Comparison of ENCODE assay signal across 8 cellular contexts in the genomic region with DNA sequence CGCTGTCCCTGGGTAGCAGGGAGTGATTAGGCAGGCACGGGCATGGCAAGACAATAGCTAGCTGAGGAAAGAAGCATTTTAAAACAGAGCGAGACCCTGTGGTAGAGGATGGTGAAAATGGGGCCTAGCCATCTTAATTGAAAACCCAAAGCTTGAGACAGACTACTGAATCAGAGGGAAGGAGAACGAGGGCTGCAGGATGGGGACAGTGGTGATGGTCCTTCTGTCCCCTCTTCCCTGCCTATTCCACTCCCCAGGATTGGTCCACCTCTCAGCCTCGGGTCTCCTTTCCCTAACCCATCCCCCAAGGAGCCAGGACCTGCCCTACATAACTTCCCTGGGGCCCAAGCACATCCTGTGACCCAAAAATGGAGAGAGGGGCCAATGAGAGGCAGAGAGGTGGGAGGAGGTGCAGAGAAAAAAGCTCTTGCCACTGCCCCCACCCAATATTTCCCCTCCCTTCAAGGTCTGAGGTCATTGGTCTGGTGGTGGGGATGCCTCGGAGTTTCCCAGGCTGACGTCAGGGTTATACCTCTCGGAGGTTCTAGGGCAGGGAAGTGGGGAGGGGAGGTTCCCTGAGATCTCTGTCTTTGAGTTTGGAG. TPM values are rescaled to one million over a fixed set of nuclear protein-coding genes. Genes with fewer than 3 reads are reported as not detected.
DNase-seq lines count a peak whose midpoint lies in the region; ATAC-seq, FAIRE-seq and TF ChIP-seq lines count a peak whose summit lies in the region.

No MANE protein-coding gene starts in this region.

- H3K4me3 Mint-ChIP-seq in CD8-positive, alpha-beta T cell: peak overlapping the region; percentile 94
- peak overlapping the region; percentile 94 for H3K4me3 Mint-ChIP-seq in mesothelial cell of epicardium

- peak overlapping the region; percentile 83 for H3K27ac ChIP-seq in CD8-positive, alpha-beta T cell (ENCODE audit: low read depth, low read length)
- peak overlapping the region; percentile 99 for H3K27ac ChIP-seq in uterus

- peaks cover 76% of the 10 kb centered on the region for H3K4me1 Mint-ChIP-seq in CD8-positive, alpha-beta T cell (ENCODE audit: low read depth)
- peaks cover 61% of the 10 kb centered on the region for H3K4me1 Mint-ChIP-seq in mesothelial cell of epicardium

- H3K4me3 ChIP-seq in CD8-positive, alpha-beta T cell (ENCODE audit: low read depth, low read length): peak overlapping the region; percentile 51
- H3K4me3 ChIP-seq in bronchial epithelial cell (ENCODE audit: low read depth, low read length) (peak overlapping the region; percentile 35), uterus (peak overlapping the region; percentile 48 to 63)

- no peaks in the 10 kb centered on the region for H3K27me3 ChIP-seq in CD8-positive, alpha-beta T cell (ENCODE audit: insufficient read depth, low read length)
- no peaks in the 10 kb centered on the region for H3K27me3 ChIP-seq in bronchial epithelial cell (ENCODE audit: control insufficient read depth, insufficient read depth, low read length)
- no peaks in the 10 kb centered on the region for H3K27me3 ChIP-seq in uterus

- peaks cover 6% of the 10 kb centered on the region for H3K36me3 ChIP-seq in CD8-positive, alpha-beta T cell (ENCODE audit: insufficient read depth, low read length)
- H3K36me3 ChIP-seq in bronchial epithelial cell (ENCODE audit: control insufficient read depth, insufficient read depth, low read length) (peaks cover 2% of the 10 kb centered on the region), uterus (no peaks in the 10 kb centered on the region)

- no peak for TF ChIP-seq POLR2A in uterus (IDR thresholded peaks at IDR 0.05)

- DNase-seq in CD8-positive, alpha-beta T cell: peak in 3 of 7 experiments; percentile 26 to 68 (median 44)
- DNase-seq in OCI-M1 (lab: John Stamatoyannopoulos, UW): peak; percentile 70
- DNase-seq in bronchial epithelial cell (ENCODE audit: low read depth): no peak
- no peak for DNase-seq in mesothelial cell of epicardium (ENCODE audit: low spot score in 2 of 2, unreplicated experiment in 2 of 2)
- peak in 1 of 2 donors; percentile 58 for DNase-seq in uterus
- no peak for DNase-seq in mucosa of gallbladder (ENCODE audit: low spot score)
- DNase-seq in GM10248 (ENCODE audit: extremely low spot score): no peak

- H3K36me3 Mint-ChIP-seq in CD8-positive, alpha-beta T cell: peaks cover 36% of the 10 kb centered on the region
- H3K36me3 Mint-ChIP-seq in mesothelial cell of epicardium: peaks cover 13% of the 10 kb centered on the region

- POLR2A ChIA-PET in CD8-positive, alpha-beta T cell (lab: Charles Lee): interaction anchor here (0.8 to 3.6 kb wide), 13 partner anchors 8 to 448 kb away, joined by 3 to 13 read pairs (median 5); partner anchors contain the start of genes KIFC1, PFDN6, VPS52 and WDR46
- POLR2A ChIA-PET in GM10248 (lab: Yijun Ruan, JAX): no interaction called here

- no peak for FAIRE-seq in bronchial epithelial cell (lab: Jason Lieb, UNC)

- intact Hi-C loops in CD8-positive, alpha-beta T cell (cut with DNase I, micrococcal nuclease): loop anchor here (1.0 to 10.0 kb wide), 16 partner anchors 8 to 1294 kb away; partner anchors contain the start of genes GPSM3 (in 2 of the 2), KIFC1 (in 2 of the 2), PBX2 (in 2 of the 2) and RXRB (in 2 of the 2)
- intact Hi-C loops in uterus (cut with DNase I; ENCODE audit: low total_unique reads): no loop called here

- no peaks in the 10 kb centered on the region for H3K9me3 ChIP-seq in CD8-positive, alpha-beta T cell (ENCODE audit: low read length)
- no peaks in the 10 kb centered on the region for H3K9me3 ChIP-seq in uterus

- no peaks in the 10 kb centered on the region for H3K27me3 Mint-ChIP-seq in CD8-positive, alpha-beta T cell (ENCODE audit: low read depth)
- no peaks in the 10 kb centered on the region for H3K27me3 Mint-ChIP-seq in mesothelial cell of epicardium (ENCODE audit: low read depth)

- peaks cover 61% of the 10 kb centered on the region for H3K4me1 ChIP-seq in CD8-positive, alpha-beta T cell (ENCODE audit: insufficient read depth, low read length)
- H3K4me1 ChIP-seq in uterus: peaks cover 8 to 14% of the 10 kb centered on the region in 2 donors

- H3K9me3 Mint-ChIP-seq in CD8-positive, alpha-beta T cell: no peaks in the 10 kb centered on the region
- H3K9me3 Mint-ChIP-seq in mesothelial cell of epicardium: no peaks in the 10 kb centered on the region

- TF ChIP-seq CTCF in CD8-positive, alpha-beta T cell (IDR thresholded peaks at IDR 0.05): no peak
- TF ChIP-seq CTCF in bronchial epithelial cell (IDR thresholded peaks at IDR 0.05; ENCODE audit: insufficient read depth, low read length, severe bottlenecking) (no peak), mesothelial cell of epicardium (IDR thresholded peaks at IDR 0.05; ENCODE audit: unreplicated experiment) (no peak), uterus (IDR thresholded peaks at IDR 0.05) (peak in 1 of 4 experiments; percentile 8), GM10248 (IDR thresholded peaks at IDR 0.05; ENCODE audit: control extremely low read depth, extremely low read depth, low read depth, missing control alignments) (no peak)

- no peak for ATAC-seq in CD8-positive, alpha-beta T cell
- ATAC-seq in HG03108 (IDR thresholded peaks at IDR 0.05; ENCODE audit: unreplicated experiment): no peak

- CTCF ChIA-PET in CD8-positive, alpha-beta T cell (lab: Charles Lee): interaction anchor here (0.7 to 1.8 kb wide), 3 partner anchors 11 to 36 kb away, joined by 3 to 4 read pairs (median 4); partner anchors contain the start of gene ZBTB9
- CTCF ChIA-PET in GM10248 (lab: Yijun Ruan, JAX): interaction anchor here (0.9 to 1.9 kb wide), 9 partner anchors 9 to 170 kb away, joined by 3 to 9 read pairs (median 3); partner anchors contain the start of gene B3GALT4

- H3K27ac Mint-ChIP-seq in CD8-positive, alpha-beta T cell: peak overlapping the region; percentile 97
- peak overlapping the region; percentile 98 for H3K27ac Mint-ChIP-seq in mesothelial cell of epicardium

RNA-seq across cellular contexts. Expression of gene CUTA, which starts 0.9 kb away (rescaled TPM):
- 100 to 1,000 TPM; 159 to 177 TPM for total RNA-seq in CD8-positive, alpha-beta T cell
- total RNA-seq in bronchial epithelial cell (37.1 and 42.5 TPM in 2 replicates), mesothelial cell of epicardium (238 to 239 TPM (median 239 TPM) in 3 replicates), uterus (100 to 1,000 TPM in 1 of 4 donors, 10 to 100 TPM in 3; 10.8 to 135 (median 72.7) TPM), mucosa of gallbladder (238 TPM)

RNA-seq across cellular contexts. Expression of gene SYNGAP1, which starts 1.1 kb away (rescaled TPM):
- 10 to 100 TPM; 54.3 to 64.1 TPM for total RNA-seq in CD8-positive, alpha-beta T cell
- total RNA-seq in bronchial epithelial cell (0.79 and 0.90 TPM in 2 replicates), mesothelial cell of epicardium (57.7 to 66.1 TPM (median 65.1 TPM) in 3 replicates), uterus (10 to 100 TPM; 11.5 to 67.6 (median 14.4) TPM), mucosa of gallbladder (31.0 TPM)

RNA-seq across cellular contexts. Expression of gene PHF1, which starts 8.0 kb away (rescaled TPM):
- 100 to 1,000 TPM; 560 to 588 TPM for total RNA-seq in CD8-positive, alpha-beta T cell
- total RNA-seq in bronchial epithelial cell (7.6 and 13.2 TPM in 2 replicates), mesothelial cell of epicardium (61.0 to 63.6 TPM (median 63.0 TPM) in 3 replicates), uterus (100 to 1,000 TPM in 1 of 4 donors, 10 to 100 TPM in 3; 10.5 to 147 (median 35.3) TPM), mucosa of gallbladder (82.3 TPM)

RNA-seq across cellular contexts. Expression of gene KIFC1, which starts 27.2 kb away (rescaled TPM):
- total RNA-seq in CD8-positive, alpha-beta T cell: 1 to 10 TPM; 1.6 to 2.1 TPM
- total RNA-seq in bronchial epithelial cell: 0.26 TPM in 2 replicates
- 30.1 to 31.3 TPM (median 30.3 TPM) in 3 replicates for total RNA-seq in mesothelial cell of epicardium
- total RNA-seq in uterus: 10 to 100 TPM in 1 of 4 donors, 1 to 10 TPM in 1, not detected in 2; 1.8 to 20.0 TPM
- 2.1 TPM for total RNA-seq in mucosa of gallbladder

RNA-seq across cellular contexts. Expression of gene ZBTB9, which starts 35.6 kb away (rescaled TPM):
- total RNA-seq in CD8-positive, alpha-beta T cell: 1 to 10 TPM; 7.1 to 9.5 TPM
- total RNA-seq in bronchial epithelial cell: 5.9 and 6.3 TPM in 2 replicates
- total RNA-seq in mesothelial cell of epicardium: 9.6 to 10.2 TPM (median 10.0 TPM) in 3 replicates
- 10 to 100 TPM in 1 of 4 donors, 1 to 10 TPM in 1, under 1 TPM in 2; under 0.01 to 12.0 (median 4.7) TPM for total RNA-seq in uterus
- total RNA-seq in mucosa of gallbladder: 8.0 TPM
